ENCODE assay signal across 9 cellular contexts in genomic region chr2:226797989-226798421, GRCh38. TPM values are rescaled to one million over a fixed set of nuclear protein-coding genes. Genes with fewer than 3 reads are reported as not detected.
DNase-seq lines count a peak whose midpoint lies in the region; ATAC-seq and TF ChIP-seq lines count a peak whose summit lies in the region.
"Had no signal": no experiment of that assay in that cellular context is flagged by ENCODE, and none has a peak within 500 bp of the region (broad histone marks: within the 10 kb centered on the region; RNA-seq: fewer than 3 reads in every experiment).

No MANE protein-coding gene starts in this region.

- H3K27me3 ChIP-seq in MM.1S (replicated peaks; ENCODE audit: insufficient read depth, low read length) (no peaks in the 10 kb centered on the region), endocrine pancreas (ENCODE audit: control insufficient read depth, insufficient read depth, low read length) (no peaks in the 10 kb centered on the region)

- H3K4me3 ChIP-seq in MM.1S (ENCODE audit: low read length): peak overlapping the region; percentile 88
- H3K4me3 ChIP-seq in endocrine pancreas (ENCODE audit: control insufficient read depth, insufficient read depth, low read length): no peak overlapping the region

- in situ Hi-C loops in ACHN (cut with HindIII; ENCODE audit: low pct_ligation_motif_present, low pct_unique_long_range_greater_than_20kb, low sequenced_read_pairs): no loop called here

- H3K9ac ChIP-seq in MM.1S (ENCODE audit: low read length) (peak overlapping the region; percentile 86; the same call in 1 of the 2 replicates), endocrine pancreas (ENCODE audit: control insufficient read depth, insufficient read depth, low read length) (peak overlapping the region; percentile 16)

- no peak for TF ChIP-seq CTCF in MM.1S (IDR thresholded peaks at IDR 0.05; ENCODE audit: low read length)

- H3K27ac Mint-ChIP-seq in natural killer cell treated with Interleukin-12 subunit alpha and Interleukin-12 subunit beta and Interleukin-15 and Interleukin-18, amount 100 ng/mL, for 72 hours: no peak overlapping the region

- H3F3A ChIP-seq in MM.1S (ENCODE audit: insufficient read depth, low read length): peaks cover 31% of the 10 kb centered on the region

- DNase-seq in AG08396 (ENCODE audit: low spot score): peak; percentile 36
- DNase-seq in MM.1S: no peak
- no peak for DNase-seq in natural killer cell treated with Interleukin-12 subunit alpha and Interleukin-12 subunit beta and Interleukin-15 and Interleukin-18, amount 100 ng/mL, for 72 hours (ENCODE audit: low spot score)
- no peak for DNase-seq in ACHN
- DNase-seq in A172 (ENCODE audit: low spot score): no peak
- no peak for DNase-seq in foreskin melanocyte
- DNase-seq in OCI-M1 (lab: John Stamatoyannopoulos, UW): no peak
- DNase-seq: MV-4-11 had no signal

- no peak overlapping the region for H2AFZ ChIP-seq in MM.1S (ENCODE audit: low read length)

- peaks cover 11 to 12% of the 10 kb centered on the region in 2 donors for H3K4me1 Mint-ChIP-seq in natural killer cell treated with Interleukin-12 subunit alpha and Interleukin-12 subunit beta and Interleukin-15 and Interleukin-18, amount 100 ng/mL, for 72 hours (ENCODE audit: low read depth in 2 of 2)

- ATAC-seq in natural killer cell treated with Interleukin-12 subunit alpha and Interleukin-12 subunit beta and Interleukin-15 and Interleukin-18, amount 100 ng/mL, for 72 hours: no peak

- H3K4me1 ChIP-seq in MM.1S (ENCODE audit: low read length): peaks cover 14% of the 10 kb centered on the region; the same call in 1 of the 2 replicates
- H3K4me1 ChIP-seq in endocrine pancreas (ENCODE audit: control insufficient read depth, insufficient read depth, low read length): peaks cover 19% of the 10 kb centered on the region

- H3K4me3 Mint-ChIP-seq in natural killer cell treated with Interleukin-12 subunit alpha and Interleukin-12 subunit beta and Interleukin-15 and Interleukin-18, amount 100 ng/mL, for 72 hours: peak overlapping the region; percentile 47

- peak overlapping the region; percentile 67 for H3K4me2 ChIP-seq in MM.1S (ENCODE audit: low read depth, low read length)

- H3K79me2 ChIP-seq in MM.1S (ENCODE audit: low read length): peaks cover 65% of the 10 kb centered on the region

- peak overlapping the region; percentile 76; the same call in 1 of the 2 replicates for H3K27ac ChIP-seq in MM.1S (ENCODE audit: low read length)

- H3K9me3 Mint-ChIP-seq in natural killer cell treated with Interleukin-12 subunit alpha and Interleukin-12 subunit beta and Interleukin-15 and Interleukin-18, amount 100 ng/mL, for 72 hours: no peaks in the 10 kb centered on the region

- H3K9me3 ChIP-seq in MM.1S (replicated peaks; ENCODE audit: insufficient read depth, low read length) (no peaks in the 10 kb centered on the region), endocrine pancreas (ENCODE audit: control insufficient read depth, low read length) (no peaks in the 10 kb centered on the region)

- no peaks in the 10 kb centered on the region for H3K36me3 Mint-ChIP-seq in natural killer cell treated with Interleukin-12 subunit alpha and Interleukin-12 subunit beta and Interleukin-15 and Interleukin-18, amount 100 ng/mL, for 72 hours

- no peaks in the 10 kb centered on the region for H4K20me1 ChIP-seq in MM.1S (ENCODE audit: insufficient read depth, low read length)

- no peaks in the 10 kb centered on the region for H3K9me2 ChIP-seq in MM.1S (replicated peaks; ENCODE audit: insufficient read depth, low read length)

- H3K27me3 Mint-ChIP-seq in natural killer cell treated with Interleukin-12 subunit alpha and Interleukin-12 subunit beta and Interleukin-15 and Interleukin-18, amount 100 ng/mL, for 72 hours: peaks cover 27 to 30% of the 10 kb centered on the region in 2 donors

- H3K36me3 ChIP-seq in MM.1S (replicated peaks; ENCODE audit: insufficient read depth, low read length): 0 out of 2 replicates have a peak, but pooled peaks cover 3% of the 10 kb centered on the region
- H3K36me3 ChIP-seq in endocrine pancreas (ENCODE audit: control insufficient read depth, insufficient read depth, low read length): no peaks in the 10 kb centered on the region

RNA-seq across cellular contexts. Expression of gene IRS1, which starts 1.6 kb away (rescaled TPM):
- under 1 TPM; 0.21 to 0.39 TPM for total RNA-seq in natural killer cell treated with Interleukin-12 subunit alpha and Interleukin-12 subunit beta and Interleukin-15 and Interleukin-18, amount 100 ng/mL, for 72 hours
- total RNA-seq in A172 (2014; rRNA removed; shearing (Covaris generic)): 6.6 and 7.0 TPM in 2 replicates

RNA-seq across cellular contexts. Expression of gene RHBDD1, which starts 37.8 kb away (rescaled TPM):
- total RNA-seq in natural killer cell treated with Interleukin-12 subunit alpha and Interleukin-12 subunit beta and Interleukin-15 and Interleukin-18, amount 100 ng/mL, for 72 hours: 10 to 100 TPM; 40.1 to 43.3 TPM
- total RNA-seq in A172 (2014; rRNA removed; shearing (Covaris generic)): 3.9 and 5.1 TPM in 2 replicates
